In the genomic region with DNA sequence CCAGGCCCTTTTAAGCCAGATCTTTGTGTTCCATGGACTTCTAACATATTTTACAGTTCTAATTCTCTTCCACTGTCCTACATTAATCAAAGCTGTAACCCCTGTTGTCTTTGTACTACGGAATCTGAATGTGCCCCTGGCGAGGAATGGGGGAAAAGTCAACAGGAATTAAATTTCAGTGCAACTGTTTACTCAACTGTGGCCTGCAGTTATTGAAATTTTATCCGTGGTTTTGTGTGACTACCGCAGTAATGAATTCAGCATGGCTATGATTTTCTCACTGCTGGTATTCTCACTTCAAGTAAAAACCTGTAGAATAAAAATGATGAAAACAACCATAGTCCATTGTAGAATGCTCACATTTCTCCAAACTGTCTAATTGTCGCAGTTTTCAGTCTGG, we compare ENCODE assay signal across 13 cellular contexts.
DNase-seq lines count a peak whose midpoint lies in the region; ATAC-seq and TF ChIP-seq lines count a peak whose summit lies in the region.
"Had no signal": no experiment of that assay in that cellular context is flagged by ENCODE, and none has a peak within 500 bp of the region (broad histone marks: within the 10 kb centered on the region; RNA-seq: fewer than 3 reads in every experiment).

No MANE protein-coding gene starts in this region.

- H3K27me3 Mint-ChIP-seq in stimulated activated naive B cell treated with anti-CD40 and anti-IgM and Interleukin-4, amounts not matched to agents 10 μg/mL and 1 μg/mL and 100 μg/mL, for 72 hours = no peaks in the 10 kb centered on the region
- H3K27me3 Mint-ChIP-seq: natural killer cell treated with Interleukin-12 subunit alpha and Interleukin-12 subunit beta and Interleukin-15 and Interleukin-18, amount 100 ng/mL, for 72 hours had no signal

- in situ Hi-C loops in T47D (cut with HindIII; ENCODE audit: low pct_unique_long_range_greater_than_20kb, low sequenced_read_pairs) = no loop called here

- peak overlapping the region; percentile 4 for H3K27ac Mint-ChIP-seq in stimulated activated naive B cell treated with anti-CD40 and anti-IgM and Interleukin-4, amounts not matched to agents 10 μg/mL and 1 μg/mL and 100 μg/mL, for 72 hours
- H3K27ac Mint-ChIP-seq: natural killer cell treated with Interleukin-12 subunit alpha and Interleukin-12 subunit beta and Interleukin-15 and Interleukin-18, amount 100 ng/mL, for 72 hours had no signal

- no peaks in the 10 kb centered on the region for H3K27me3 ChIP-seq in breast epithelium
- no peaks in the 10 kb centered on the region for H3K27me3 ChIP-seq in MM.1S (replicated peaks; ENCODE audit: insufficient read depth, low read length)
- H3K27me3 ChIP-seq: BLaER1 treated with 17β-estradiol and CSF1 and Interleukin-3, amounts not matched to agents 10 nM and 100 nM; esophagus muscularis mucosa had no signal

- TF ChIP-seq CTCF in breast epithelium (IDR thresholded peaks at IDR 0.05) = no peak
- TF ChIP-seq CTCF in MM.1S (IDR thresholded peaks at IDR 0.05; ENCODE audit: low read length) = no peak

- ATAC-seq in stimulated activated naive B cell treated with anti-CD40 and anti-IgM and Interleukin-4, amounts not matched to agents 10 μg/mL and 1 μg/mL and 100 μg/mL, for 72 hours (replicated peaks) = no peak
- ATAC-seq in GM21423 (IDR thresholded peaks at IDR 0.05; ENCODE audit: unreplicated experiment) (no peak), GM18907 (IDR thresholded peaks at IDR 0.05; ENCODE audit: unreplicated experiment) (no peak)
- ATAC-seq: natural killer cell treated with Interleukin-12 subunit alpha and Interleukin-12 subunit beta and Interleukin-15 and Interleukin-18, amount 100 ng/mL, for 72 hours had no signal

- no peaks in the 10 kb centered on the region for H4K20me1 ChIP-seq in MM.1S (ENCODE audit: insufficient read depth, low read length)
- H4K20me1 ChIP-seq: BLaER1 treated with 17β-estradiol and CSF1 and Interleukin-3, amounts not matched to agents 10 nM and 100 nM had no signal

- H3K9me2 ChIP-seq in MM.1S (replicated peaks; ENCODE audit: insufficient read depth, low read length) = no peaks in the 10 kb centered on the region

- no peaks in the 10 kb centered on the region for H3K36me3 ChIP-seq in breast epithelium
- no peaks in the 10 kb centered on the region for H3K36me3 ChIP-seq in MM.1S (replicated peaks; ENCODE audit: insufficient read depth, low read length)
- H3K36me3 ChIP-seq: BLaER1 treated with 17β-estradiol and CSF1 and Interleukin-3, amounts not matched to agents 10 nM and 100 nM had no signal

- intact Hi-C loops in breast epithelium (cut with DNase I; ENCODE audit: low total_unique reads) = no loop called here

- no peaks in the 10 kb centered on the region for H3F3A ChIP-seq in MM.1S (ENCODE audit: insufficient read depth, low read length)

- DNase-seq in T47D (ENCODE audit: low read depth in 1 of 2, low spot score in 1 of 2) = peak; percentile 47 to 67
- DNase-seq in breast epithelium (ENCODE audit: low spot score in 2 of 2) = no peak
- peak; percentile 84 for DNase-seq in NCI-H748 (lab: John Stamatoyannopoulos, UW; ENCODE audit: unreplicated experiment)
- DNase-seq in epithelial cell of prostate (ENCODE audit: low read depth, low spot score) = no peak
- DNase-seq in stimulated activated naive B cell treated with anti-CD40 and anti-IgM and Interleukin-4, amounts not matched to agents 10 μg/mL and 1 μg/mL and 100 μg/mL, for 72 hours = no peak
- no peak for DNase-seq in MM.1S
- DNase-seq: amniotic stem cell; stimulated activated naive CD4-positive, alpha-beta T cell had no signal

- H3K9me3 Mint-ChIP-seq in stimulated activated naive B cell treated with anti-CD40 and anti-IgM and Interleukin-4, amounts not matched to agents 10 μg/mL and 1 μg/mL and 100 μg/mL, for 72 hours = peaks cover 0 to 2% of the 10 kb centered on the region in 2 donors
- H3K9me3 Mint-ChIP-seq: natural killer cell treated with Interleukin-12 subunit alpha and Interleukin-12 subunit beta and Interleukin-15 and Interleukin-18, amount 100 ng/mL, for 72 hours had no signal

- H3K9me3 ChIP-seq in breast epithelium = no peaks in the 10 kb centered on the region
- no peaks in the 10 kb centered on the region for H3K9me3 ChIP-seq in MM.1S (replicated peaks; ENCODE audit: insufficient read depth, low read length)
- H3K9me3 ChIP-seq: BLaER1 treated with 17β-estradiol and CSF1 and Interleukin-3, amounts not matched to agents 10 nM and 100 nM; esophagus muscularis mucosa had no signal

- no peak overlapping the region for H2AFZ ChIP-seq in MM.1S (ENCODE audit: low read length)

- no peak overlapping the region for H3K4me2 ChIP-seq in MM.1S (ENCODE audit: low read depth, low read length)
- H3K4me2 ChIP-seq: BLaER1 treated with 17β-estradiol and CSF1 and Interleukin-3, amounts not matched to agents 10 nM and 100 nM had no signal

- H3K36me3 Mint-ChIP-seq in stimulated activated naive B cell treated with anti-CD40 and anti-IgM and Interleukin-4, amounts not matched to agents 10 μg/mL and 1 μg/mL and 100 μg/mL, for 72 hours = peaks cover 26 to 27% of the 10 kb centered on the region in 2 donors
- H3K36me3 Mint-ChIP-seq: natural killer cell treated with Interleukin-12 subunit alpha and Interleukin-12 subunit beta and Interleukin-15 and Interleukin-18, amount 100 ng/mL, for 72 hours had no signal

- no peak overlapping the region for H3K4me3 Mint-ChIP-seq in stimulated activated naive B cell treated with anti-CD40 and anti-IgM and Interleukin-4, amounts not matched to agents 10 μg/mL and 1 μg/mL and 100 μg/mL, for 72 hours
- H3K4me3 Mint-ChIP-seq: natural killer cell treated with Interleukin-12 subunit alpha and Interleukin-12 subunit beta and Interleukin-15 and Interleukin-18, amount 100 ng/mL, for 72 hours had no signal

- peaks cover 22 to 52% of the 10 kb centered on the region in 2 donors for H3K4me1 Mint-ChIP-seq in stimulated activated naive B cell treated with anti-CD40 and anti-IgM and Interleukin-4, amounts not matched to agents 10 μg/mL and 1 μg/mL and 100 μg/mL, for 72 hours

- TF ChIP-seq POLR2A in breast epithelium (IDR thresholded peaks at IDR 0.05) = no peak

- H3K4me1 ChIP-seq in breast epithelium (no peaks in the 10 kb centered on the region), MM.1S (ENCODE audit: low read length) (no peaks in the 10 kb centered on the region)

- H3K4me3 ChIP-seq in breast epithelium (no peak overlapping the region), MM.1S (ENCODE audit: low read length) (no peak overlapping the region)
- H3K4me3 ChIP-seq: BLaER1 treated with 17β-estradiol and CSF1 and Interleukin-3, amounts not matched to agents 10 nM and 100 nM; esophagus muscularis mucosa had no signal

- H3K9ac ChIP-seq in MM.1S (ENCODE audit: low read length) = no peak overlapping the region
- H3K9ac ChIP-seq: BLaER1 treated with 17β-estradiol and CSF1 and Interleukin-3, amounts not matched to agents 10 nM and 100 nM had no signal

- H3K79me2 ChIP-seq in MM.1S (ENCODE audit: low read length) = no peaks in the 10 kb centered on the region

- H3K27ac ChIP-seq in breast epithelium (no peak overlapping the region), epithelial cell of prostate (peak overlapping the region; percentile 16), MM.1S (ENCODE audit: low read length) (no peak overlapping the region)
- H3K27ac ChIP-seq: BLaER1 treated with 17β-estradiol and CSF1 and Interleukin-3, amounts not matched to agents 10 nM and 100 nM; esophagus muscularis mucosa had no signal

Comparison
In these comparisons a context has a peak if more than half of its experiments do, and no peak if none do; other contexts are left out.
1. DNase-seq: peak in T47D (2 of 2) and NCI-H748 (single experiment); none in breast epithelium (0 of 2), epithelial cell of prostate (single experiment), stimulated activated naive B cell treated with anti-CD40 and anti-IgM and Interleukin-4, amounts not matched to agents 10 μg/mL and 1 μg/mL and 100 μg/mL, for 72 hours (single experiment) and MM.1S (single experiment).